Comparison of ENCODE assay signal across 16 cellular contexts in the genomic region with DNA sequence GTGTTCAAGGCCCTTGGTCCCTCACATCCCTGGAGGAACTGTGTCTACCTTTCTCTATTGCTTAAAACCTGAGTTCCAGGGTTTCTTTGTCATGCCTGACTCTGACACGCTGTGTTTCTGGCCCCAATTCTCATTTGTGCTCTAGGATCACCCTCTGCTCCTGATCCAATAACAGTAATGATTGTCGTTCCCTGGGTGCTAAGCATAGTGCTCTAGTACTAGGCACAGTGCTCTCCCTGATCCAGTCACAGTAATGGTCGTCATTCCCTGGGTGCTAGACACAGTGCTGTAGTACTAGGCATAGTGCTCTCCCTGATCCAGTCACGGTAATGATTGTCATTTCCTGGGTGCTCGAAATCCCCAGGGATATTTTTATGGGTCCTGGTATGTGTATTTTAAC. TPM values are rescaled to one million over a fixed set of nuclear protein-coding genes. Genes with fewer than 3 reads are reported as not detected.
DNase-seq lines count a peak whose midpoint lies in the region; ATAC-seq, FAIRE-seq and TF ChIP-seq lines count a peak whose summit lies in the region.
"Had no signal": no experiment of that assay in that cellular context is flagged by ENCODE, and none has a peak within 500 bp of the region (broad histone marks: within the 10 kb centered on the region; RNA-seq: fewer than 3 reads in every experiment).

No MANE protein-coding gene starts in this region.

- H3K36me3 Mint-ChIP-seq in T-cell (no peaks in the 10 kb centered on the region), chondrocyte (ENCODE audit: low read depth) (no peaks in the 10 kb centered on the region)

- no peak overlapping the region for H3K27ac ChIP-seq in HepG2 (ENCODE audit: extremely low read length, insufficient read depth, low read length)
- no peak overlapping the region for H3K27ac ChIP-seq in right lobe of liver
- no peak overlapping the region for H3K27ac ChIP-seq in aorta (ENCODE audit: low read depth in 1 of 2, low read length in 2 of 2)
- H3K27ac ChIP-seq: KMS-11, left lung had no signal

- H3K4me1 Mint-ChIP-seq in T-cell: peaks cover 33 to 54% (median 40%) of the 10 kb centered on the region in 3 donors
- peaks cover 16% of the 10 kb centered on the region for H3K4me1 Mint-ChIP-seq in chondrocyte (ENCODE audit: low read depth)
- peaks cover 56% of the 10 kb centered on the region for H3K4me1 Mint-ChIP-seq in stimulated activated naive CD8-positive, alpha-beta T cell treated with anti-CD3 and anti-CD28 coated beads, Interleukin-15, amount 100 ng/mL, for 72 hours

- CTCF ChIA-PET in HepG2 (lab: Yijun Ruan, JAX; ENCODE audit: low intra/inter-chr PET ratio, low total read pairs): no interaction called here
- CTCF ChIA-PET in T-cell (lab: Charles Lee): no interaction called here

- intact Hi-C loops in HepG2 (cut with micrococcal nuclease; ENCODE audit: unreplicated experiment): no loop called here
- intact Hi-C loops in right lobe of liver (cut with DNase I): no loop called here
- intact Hi-C loops in aorta (cut with DNase I): no loop called here

- TF ChIP-seq RAD21 in HepG2 (CRISPR knock-in tag; IDR thresholded peaks at IDR 0.05): no peak

- H3K4me3 ChIP-seq in HepG2 (replicated peaks in 1 of 3; ENCODE audit: insufficient read depth in 1 of 3, low read depth in 2 of 3, low read length in 3 of 3): no peak overlapping the region
- H3K4me3 ChIP-seq in right lobe of liver: no peak overlapping the region
- H3K4me3 ChIP-seq in aorta (ENCODE audit: low read length in 2 of 2): no peak overlapping the region
- H3K4me3 ChIP-seq: left lung had no signal

- no peak for TF ChIP-seq POLR2A in HepG2 (IDR thresholded peaks at IDR 0.05; ENCODE audit: insufficient read depth in 1 of 2, low read depth in 2 of 2, low read length in 2 of 2)
- TF ChIP-seq POLR2A in right lobe of liver (IDR thresholded peaks at IDR 0.05): no peak

- no peaks in the 10 kb centered on the region for H4K20me1 ChIP-seq in HepG2 (ENCODE audit: insufficient read depth, low read length)

- H3K9me3 ChIP-seq in HepG2 (ENCODE audit: low read length) (no peaks in the 10 kb centered on the region), right lobe of liver (no peaks in the 10 kb centered on the region), aorta (ENCODE audit: control insufficient read depth, low read length) (no peaks in the 10 kb centered on the region)

- DNase-seq in HepG2 (ENCODE audit: low spot score) (no peak), right lobe of liver (no peak), T-cell (no peak), chondrocyte (ENCODE audit: low spot score) (no peak), aorta (no peak), NCI-H526 (lab: John Stamatoyannopoulos, UW) (no peak)
- DNase-seq in stimulated activated naive CD8-positive, alpha-beta T cell treated with anti-CD3 and anti-CD28 coated beads, Interleukin-15, amount 100 ng/mL, for 72 hours: no peak
- no peak for DNase-seq in stimulated activated CD4-positive, alpha-beta T cell treated with anti-CD3 and anti-CD28 coated beads, Interleukin-4, amount 100 ng/mL, for 4 hours
- DNase-seq: endodermal cell, foreskin fibroblast, left lung, NCI-H146, NCI-H345, substantia nigra had no signal

- H2AFZ ChIP-seq in HepG2 (ENCODE audit: low read length): no peak overlapping the region

- H3K79me2 ChIP-seq in HepG2 (ENCODE audit: insufficient read depth, low read length): no peaks in the 10 kb centered on the region

- BruUV-seq in HepG2 (replicated peaks; lab: Mats Ljungman, UMichigan): no TSS peak

- TF ChIP-seq EP300 in HepG2 (IDR thresholded peaks at IDR 0.05; ENCODE audit: low read depth in 2 of 2, low read length in 2 of 2): no peak
- no peak for TF ChIP-seq EP300 in HepG2 (CRISPR knock-in tag; IDR thresholded peaks at IDR 0.05; ENCODE audit: borderline replicate concordance)

- peak overlapping the region; percentile 47 to 85 for H3K27ac Mint-ChIP-seq in T-cell
- peak overlapping the region; percentile 66 for H3K27ac Mint-ChIP-seq in chondrocyte (ENCODE audit: unreplicated experiment)
- H3K27ac Mint-ChIP-seq in stimulated activated naive CD8-positive, alpha-beta T cell treated with anti-CD3 and anti-CD28 coated beads, Interleukin-15, amount 100 ng/mL, for 72 hours: peak overlapping the region in 1 of 2 donors; percentile 75
- H3K27ac Mint-ChIP-seq: endodermal cell had no signal

- no peak for TF ChIP-seq CTCF in HepG2 (CRISPR knock-in tag; IDR thresholded peaks at IDR 0.05)
- TF ChIP-seq CTCF in right lobe of liver (IDR thresholded peaks at IDR 0.05): no peak
- no peak for TF ChIP-seq CTCF in chondrocyte (IDR thresholded peaks at IDR 0.05)

- H3K4me1 ChIP-seq in HepG2 (ENCODE audit: insufficient read depth, low read length) (peaks cover 11% of the 10 kb centered on the region; the same call in 1 of the 2 replicates), right lobe of liver (no peaks in the 10 kb centered on the region), aorta (ENCODE audit: control insufficient read depth in 1 of 2, insufficient read depth in 2 of 2, low read length in 2 of 2) (no peaks in the 10 kb centered on the region)
- H3K4me1 ChIP-seq: left lung had no signal

- H3K36me3 ChIP-seq in HepG2 (replicated peaks in 1 of 2; ENCODE audit: control insufficient read depth in 1 of 2, insufficient read depth in 2 of 2, low read length in 2 of 2) (no peaks in the 10 kb centered on the region), right lobe of liver (no peaks in the 10 kb centered on the region), aorta (ENCODE audit: control insufficient read depth in 1 of 2, insufficient read depth in 2 of 2, low read length in 1 of 2) (no peaks in the 10 kb centered on the region)
- H3K36me3 ChIP-seq: left lung had no signal

- no peak for ATAC-seq in HepG2
- no peak for ATAC-seq in right lobe of liver
- ATAC-seq in T-cell (replicated peaks in 1 of 4): peak in 1 of 4 experiments; percentile 7
- ATAC-seq in stimulated activated naive CD8-positive, alpha-beta T cell treated with anti-CD3 and anti-CD28 coated beads, Interleukin-15, amount 100 ng/mL, for 72 hours: peak; percentile 2
- ATAC-seq in aorta (ENCODE audit: low FRiP score): no peak
- ATAC-seq: left lung had no signal

- H3K27me3 ChIP-seq in HepG2 (ENCODE audit: control insufficient read depth in 1 of 2, insufficient read depth in 2 of 2, low read length in 2 of 2) (peaks cover 0 to 38% of the 10 kb centered on the region in 2 experiments; a peak in 4 of 5 replicates), right lobe of liver (no peaks in the 10 kb centered on the region), aorta (ENCODE audit: control insufficient read depth in 1 of 2, insufficient read depth in 2 of 2, low read length in 1 of 2) (no peaks in the 10 kb centered on the region)
- H3K27me3 ChIP-seq: left lung had no signal

- FAIRE-seq in HepG2 (lab: Jason Lieb, UNC): no peak

- H3K4me2 ChIP-seq in HepG2 (ENCODE audit: low read depth, low read length): peak overlapping the region; percentile 48
- H3K4me2 ChIP-seq: KMS-11 had no signal

- H3K27me3 Mint-ChIP-seq in T-cell (peaks cover 0 to 2% of the 10 kb centered on the region in 2 donors), chondrocyte (ENCODE audit: low read depth) (no peaks in the 10 kb centered on the region)
- H3K27me3 Mint-ChIP-seq in stimulated activated naive CD8-positive, alpha-beta T cell treated with anti-CD3 and anti-CD28 coated beads, Interleukin-15, amount 100 ng/mL, for 72 hours: no peaks in the 10 kb centered on the region

- in situ Hi-C loops in HepG2 (cut with HindIII; ENCODE audit: extremely low pct_ligation_motif_present, low pct_unique_long_range_greater_than_20kb): no loop called here

- H3K9me3 Mint-ChIP-seq in T-cell (peaks cover 3 to 6% (median 5%) of the 10 kb centered on the region in 3 donors), chondrocyte (ENCODE audit: low read depth) (peaks cover 10% of the 10 kb centered on the region)
- no peaks in the 10 kb centered on the region for H3K9me3 Mint-ChIP-seq in stimulated activated naive CD8-positive, alpha-beta T cell treated with anti-CD3 and anti-CD28 coated beads, Interleukin-15, amount 100 ng/mL, for 72 hours

- no peak overlapping the region for H3K9ac ChIP-seq in HepG2 (ENCODE audit: insufficient read depth, low read depth, low read length)
- H3K9ac ChIP-seq: KMS-11 had no signal

- POLR2A ChIA-PET in HepG2 (lab: Yijun Ruan, JAX) (no interaction called here), T-cell (lab: Charles Lee) (no interaction called here)

- WGBS in HepG2 (ENCODE audit: low lambda C conversion rate): 8% methylated on average over 5 of the region's 5 CpGs
- WGBS in right lobe of liver (ENCODE audit: insufficient coverage, low coverage, low lambda C conversion rate, missing lambda C conversion rate): no CpG with 5 or more reads among the region's 5 CpGs
- WGBS in aorta, 2 donors: 83 to 87% methylated on average over 5 of the region's 5 CpGs

- peak overlapping the region in 1 of 3 donors; percentile 66 for H3K4me3 Mint-ChIP-seq in T-cell
- H3K4me3 Mint-ChIP-seq in chondrocyte (ENCODE audit: unreplicated experiment): no peak overlapping the region
- peak overlapping the region in 1 of 2 donors; percentile 36 for H3K4me3 Mint-ChIP-seq in stimulated activated naive CD8-positive, alpha-beta T cell treated with anti-CD3 and anti-CD28 coated beads, Interleukin-15, amount 100 ng/mL, for 72 hours
- H3K4me3 Mint-ChIP-seq: endodermal cell had no signal

RNA-seq across cellular contexts. Expression of gene UCN3, which starts 46.6 kb away (rescaled TPM):
- total RNA-seq in HepG2 (2016; rRNA removed; fragmentation: Illumina TruSeq; extraction: Trizol) (not detected in 2 replicates), right lobe of liver (not detected), T-cell (not detected), chondrocyte (not detected in 3 replicates), aorta (not detected)
- not detected in 2 replicates for total RNA-seq in HepG2 (2016; cell fraction: cytosol; rRNA removed; fragmentation: Illumina TruSeq; extraction: Trizol; ENCODE audit: low read depth)
- total RNA-seq in HepG2 (2016; cell fraction: insoluble cytoplasmic fraction; rRNA removed; fragmentation: Illumina TruSeq; extraction: Trizol): not detected in 2 replicates
- not detected in 2 replicates for total RNA-seq in HepG2 (2016; cell fraction: membrane; rRNA removed; fragmentation: Illumina TruSeq; extraction: Trizol)
- not detected in 2 replicates for total RNA-seq in HepG2 (2016; cell fraction: nucleus; rRNA removed; fragmentation: Illumina TruSeq; extraction: Trizol)
- polyA plus RNA-seq in HepG2 (2011; rRNA removed) (not detected in 2 replicates), aorta (under 1 TPM in 1 of 2 donors, not detected in 1; 0.75 TPM)
- polyA plus RNA-seq in HepG2 (2011; cell fraction: cytosol; rRNA removed): 0.04 TPM in 1 of 2 replicates, not detected in the other
- polyA plus RNA-seq in HepG2 (2011; cell fraction: nucleus; rRNA removed): not detected in 2 replicates
- 0.15 TPM in 1 of 2 replicates, not detected in the other for polyA plus RNA-seq in HepG2 (2012)
- polyA plus RNA-seq in HepG2 (2016; cell fraction: cytosol; fragmentation: Illumina TruSeq; extraction: Trizol; ENCODE audit: low read depth): not detected in 2 replicates
- polyA plus RNA-seq in HepG2 (2016; cell fraction: insoluble cytoplasmic fraction; fragmentation: Illumina TruSeq; extraction: Trizol; ENCODE audit: low read depth): not detected in 2 replicates
- polyA plus RNA-seq in HepG2 (2016; cell fraction: membrane; fragmentation: Illumina TruSeq; extraction: Trizol; ENCODE audit: low read depth): not detected in 2 replicates
- not detected in 2 replicates for polyA plus RNA-seq in HepG2 (2016; cell fraction: nucleus; fragmentation: Illumina TruSeq; extraction: Trizol; ENCODE audit: insufficient read depth, low read depth)
- not detected in 2 replicates for polyA minus RNA-seq in HepG2 (2011; rRNA and poly(A)+ RNA removed; ENCODE audit: low replicate concordance)
- not detected in 2 replicates for polyA minus RNA-seq in HepG2 (2011; cell fraction: cytosol; rRNA and poly(A)+ RNA removed)
- polyA minus RNA-seq in HepG2 (2011; cell fraction: nucleus; rRNA and poly(A)+ RNA removed): not detected in 2 replicates
- total RNA-seq: endodermal cell, SK-MEL-5 had no signal
